Comparison of ENCODE assay signal across 8 cellular contexts in the genomic region with DNA sequence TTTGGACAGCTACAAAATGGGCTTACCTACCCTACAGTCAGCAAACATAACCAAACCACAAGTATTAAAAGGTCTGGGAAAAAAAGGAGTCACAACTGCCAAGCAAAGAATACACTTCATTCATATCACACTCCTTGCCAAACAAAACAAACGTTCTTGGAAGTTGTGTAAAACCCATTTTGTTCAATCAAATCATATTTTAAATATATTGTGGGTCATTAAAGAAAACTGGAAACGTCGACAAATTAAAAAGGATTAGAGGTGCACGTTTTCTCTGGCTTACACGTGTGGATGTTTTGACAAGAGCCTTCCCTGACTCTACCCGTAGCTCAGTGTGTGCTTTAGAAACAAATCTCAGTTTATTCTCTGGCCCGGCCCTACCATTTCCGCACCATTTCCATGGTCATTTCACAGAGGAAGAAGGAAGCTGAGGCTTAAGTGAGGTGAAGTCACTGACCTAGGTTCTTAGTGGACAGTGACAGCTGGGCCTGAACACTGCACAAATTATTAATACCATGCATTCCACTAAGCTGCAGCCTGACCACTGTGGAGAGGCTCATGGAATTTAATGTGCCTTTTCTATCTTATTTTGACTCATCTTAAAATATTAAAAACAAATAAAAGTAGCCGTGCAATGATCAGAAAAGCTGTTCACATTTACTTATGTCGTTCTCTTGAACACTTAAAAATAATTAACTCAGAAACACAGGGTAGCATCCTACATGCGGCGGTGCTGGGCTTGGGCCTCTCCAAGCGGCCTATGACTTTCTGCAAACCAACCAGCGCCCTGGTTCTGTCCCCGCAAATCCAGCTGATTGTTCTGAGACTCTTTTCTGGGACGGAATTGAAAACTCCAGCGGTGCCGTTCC. TPM values are rescaled to one million over a fixed set of nuclear protein-coding genes. Genes with fewer than 3 reads are reported as not detected.
DNase-seq lines count a peak whose midpoint lies in the region; ATAC-seq and TF ChIP-seq lines count a peak whose summit lies in the region.

No MANE protein-coding gene starts in this region.

- no peak for TF ChIP-seq POLR2A in breast epithelium (IDR thresholded peaks at IDR 0.05)

- intact Hi-C loops in CD8-positive, alpha-beta T cell (cut with DNase I, micrococcal nuclease), result loop anchor here (5.0 to 10.0 kb wide), 4 partner anchors 111 to 1684 kb away; partner anchors contain the start of genes AXIN2 (in 1 of the 2), CEP95 (in 1 of the 2), DDX5 (in 1 of the 2) and PRKCA (in 1 of the 2)
- intact Hi-C loops in breast epithelium (cut with DNase I; ENCODE audit: low total_unique reads), result no loop called here

- no peak for TF ChIP-seq CTCF in CD8-positive, alpha-beta T cell (IDR thresholded peaks at IDR 0.05)
- no peak for TF ChIP-seq CTCF in breast epithelium (IDR thresholded peaks at IDR 0.05)

- peaks cover 15% of the 10 kb centered on the region for H3K4me1 Mint-ChIP-seq in CD8-positive, alpha-beta T cell (ENCODE audit: low read depth)

- H3K27me3 ChIP-seq in CD8-positive, alpha-beta T cell (ENCODE audit: insufficient read depth, low read length), result no peaks in the 10 kb centered on the region
- no peaks in the 10 kb centered on the region for H3K27me3 ChIP-seq in breast epithelium

- ATAC-seq in CD8-positive, alpha-beta T cell, result no peak
- ATAC-seq in left lobe of liver, result peak; percentile 33
- ATAC-seq in GM21360 (IDR thresholded peaks at IDR 0.05; ENCODE audit: unreplicated experiment), result no peak

- no peaks in the 10 kb centered on the region for H3K9me3 ChIP-seq in CD8-positive, alpha-beta T cell (ENCODE audit: low read length)
- H3K9me3 ChIP-seq in breast epithelium, result no peaks in the 10 kb centered on the region

- peak overlapping the region; percentile 49 for H3K27ac Mint-ChIP-seq in CD8-positive, alpha-beta T cell

- H3K4me1 ChIP-seq in CD8-positive, alpha-beta T cell (ENCODE audit: insufficient read depth, low read length), result peaks cover 14% of the 10 kb centered on the region
- no peaks in the 10 kb centered on the region for H3K4me1 ChIP-seq in breast epithelium

- no peaks in the 10 kb centered on the region for H3K27me3 Mint-ChIP-seq in CD8-positive, alpha-beta T cell (ENCODE audit: low read depth)

- POLR2A ChIA-PET in CD8-positive, alpha-beta T cell (lab: Charles Lee), result interaction anchor here (1.0 kb wide), 1 partner anchor 11 kb away, joined by 3 read pairs; no protein-coding TSS in a partner anchor

- DNase-seq in CD8-positive, alpha-beta T cell, result no peak
- DNase-seq in LHCN-M2 (ENCODE audit: low read depth) (peak; percentile 94), breast epithelium (ENCODE audit: low spot score in 2 of 2) (no peak), left lobe of liver (ENCODE audit: low spot score) (no peak), substantia nigra (lab: John Stamatoyannopoulos, UW) (no peak), 8988T (no peak), NCI-H146 (lab: John Stamatoyannopoulos, UW) (no peak)

- peak overlapping the region; percentile 58 for H3K27ac ChIP-seq in CD8-positive, alpha-beta T cell (ENCODE audit: low read depth, low read length)
- H3K27ac ChIP-seq in breast epithelium, result peak overlapping the region; percentile 76 to 82
- peak overlapping the region; percentile 51 for H3K27ac ChIP-seq in substantia nigra (ENCODE audit: low read depth, low read length, poor library complexity, severe bottlenecking)

- H3K4me3 Mint-ChIP-seq in CD8-positive, alpha-beta T cell, result peak overlapping the region; percentile 84

- peak overlapping the region; percentile 76 for H3K4me3 ChIP-seq in CD8-positive, alpha-beta T cell (ENCODE audit: low read depth, low read length)
- H3K4me3 ChIP-seq in breast epithelium, result peak overlapping the region; percentile 71 to 77 (median 77)

- H3K36me3 Mint-ChIP-seq in CD8-positive, alpha-beta T cell, result no peaks in the 10 kb centered on the region

- no peaks in the 10 kb centered on the region for H3K9me3 Mint-ChIP-seq in CD8-positive, alpha-beta T cell

- CTCF ChIA-PET in CD8-positive, alpha-beta T cell (lab: Charles Lee), result interaction anchor here (1.3 kb wide), 1 partner anchor 11 kb away, joined by 3 read pairs; no protein-coding TSS in a partner anchor

- H3K36me3 ChIP-seq in CD8-positive, alpha-beta T cell (ENCODE audit: insufficient read depth, low read length), result no peaks in the 10 kb centered on the region
- no peaks in the 10 kb centered on the region for H3K36me3 ChIP-seq in breast epithelium

RNA-seq across cellular contexts. Expression of gene CEP112, which starts 1.0 kb away (rescaled TPM):
- 1 to 10 TPM in 1 of 2 experiments, under 1 TPM in 1; 0.28 to 1.5 TPM for total RNA-seq in CD8-positive, alpha-beta T cell
- total RNA-seq in LHCN-M2 (2014; rRNA removed), result 22.6 and 37.2 TPM in 2 replicates
- 10.6 TPM for polyA plus RNA-seq in LHCN-M2 (2012)
- 10 to 100 TPM; 12.9 to 27.2 (median 18.0) TPM for total RNA-seq in breast epithelium
- 3.1 TPM for total RNA-seq in left lobe of liver

RNA-seq across cellular contexts. Expression of gene APOH, which starts 38.2 kb away (rescaled TPM):
- not detected for total RNA-seq in CD8-positive, alpha-beta T cell
- total RNA-seq in LHCN-M2 (2014; rRNA removed), result not detected in 2 replicates
- not detected for polyA plus RNA-seq in LHCN-M2 (2012)
- not detected for total RNA-seq in breast epithelium
- 3,947 TPM for total RNA-seq in left lobe of liver

Comparison
In these comparisons a context has a peak if more than half of its experiments do, and no peak if none do; other contexts are left out.
1. RNA of gene APOH, which starts 38.2 kb away (total RNA-seq): 3,947 TPM in left lobe of liver (single experiment); not detected in CD8-positive, alpha-beta T cell, not detected in LHCN-M2 and not detected in breast epithelium; every median in the first group is over 1,000 times any median in the second.
2. Peak in every context shown above with its lines, with median percentiles within 50 percentile points of each other: H3K27ac ChIP-seq.